Comparison of ENCODE assay signal across 24 cellular contexts in the genomic region with DNA sequence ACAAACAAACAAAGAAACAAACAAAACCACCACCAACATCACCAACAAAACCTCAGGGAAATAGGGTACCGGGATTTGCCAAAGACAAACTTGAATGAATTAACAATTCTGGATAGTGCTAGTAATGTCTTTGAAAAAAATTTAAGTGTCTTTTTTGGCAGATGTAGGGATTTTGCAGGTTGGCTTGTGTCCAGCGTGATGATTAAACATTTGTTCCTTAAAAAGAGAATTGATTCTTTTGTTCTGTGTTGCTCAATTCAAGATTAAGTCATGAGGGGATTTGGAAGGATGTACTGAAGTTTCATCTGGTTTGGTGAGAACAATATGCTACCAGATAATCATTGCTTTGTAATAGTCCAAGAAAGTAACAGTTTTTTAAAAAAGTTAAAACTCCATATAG.
"Had no signal": no experiment of that assay in that cellular context is flagged by ENCODE, and none has a peak within 500 bp of the region (broad histone marks: within the 10 kb centered on the region; RNA-seq: fewer than 3 reads in every experiment).

No MANE protein-coding gene starts in this region.

- H3K79me2 ChIP-seq: hepatocyte had no signal

- H3K4me2 ChIP-seq: hepatocyte had no signal

- H3K4me3 ChIP-seq: gastrocnemius medialis, hepatocyte, right lobe of liver, tibial nerve had no signal

- DNase-seq: activated CD4-positive, alpha-beta memory T cell treated with anti-CD3 and anti-CD28 coated beads, Interleukin-2, amount 10 ng/mL, durations not matched to agents 7 days and 5 days; activated CD4-positive, alpha-beta T cell treated with anti-CD3 and anti-CD28 coated beads for 1 hour; activated CD4-positive, alpha-beta T cell treated with anti-CD3 and anti-CD28 coated beads, Interleukin-2, amount 10 ng/mL, durations not matched to agents 7 days and 5 days; activated CD8-positive, alpha-beta memory T cell treated with anti-CD3 and anti-CD28 coated beads, Interleukin-2, amount 50 U/mL, for 48 hours; activated gamma-delta T cell; activated naive CD4-positive, alpha-beta T cell treated with anti-CD3 and anti-CD28 coated beads, Interleukin-2, amount 10 ng/mL, durations not matched to agents 7 days and 5 days; activated naive CD8-positive, alpha-beta T cell treated with anti-CD3 and anti-CD28 coated beads, Interleukin-2, amount 10 ng/mL, durations not matched to agents 7 days and 5 days; activated T-cell treated with anti-CD3 and anti-CD28 coated beads, Interleukin-2, amount 50 U/mL, for 24 hours; amniotic stem cell; central memory CD4-positive, alpha-beta T cell; gastrocnemius medialis; left cardiac atrium; left ventricle myocardium superior; naive B cell; nephron progenitor cell; right lobe of liver; small intestine; stimulated activated CD4-positive, alpha-beta T cell treated with anti-CD3 and anti-CD28 coated beads, Interleukin-2, amount 100 ng/mL, for 24 hours; stimulated activated naive CD4-positive, alpha-beta T cell; T-helper 2 cell had no signal

- H2AFZ ChIP-seq: hepatocyte had no signal

- H3K4me1 ChIP-seq: gastrocnemius medialis, right lobe of liver, tibial nerve had no signal

- H3K9me3 Mint-ChIP-seq: activated CD4-positive, alpha-beta T cell treated with anti-CD3 and anti-CD28 coated beads, Interleukin-2, amount 10 ng/mL, durations not matched to agents 7 days and 5 days; activated naive CD8-positive, alpha-beta T cell treated with anti-CD3 and anti-CD28 coated beads, Interleukin-2, amount 10 ng/mL, durations not matched to agents 7 days and 5 days; activated T-cell treated with anti-CD3 and anti-CD28 coated beads, Interleukin-2, amount 50 U/mL, for 24 hours; nephron progenitor cell had no signal

- H3K27me3 ChIP-seq: gastrocnemius medialis, hepatocyte, neutrophil, right lobe of liver, tibial nerve had no signal

- H3K4me3 Mint-ChIP-seq: activated CD4-positive, alpha-beta memory T cell treated with anti-CD3 and anti-CD28 coated beads, Interleukin-2, amount 10 ng/mL, durations not matched to agents 7 days and 5 days; activated CD4-positive, alpha-beta T cell treated with anti-CD3 and anti-CD28 coated beads, Interleukin-2, amount 10 ng/mL, durations not matched to agents 7 days and 5 days; activated naive CD4-positive, alpha-beta T cell treated with anti-CD3 and anti-CD28 coated beads, Interleukin-2, amount 10 ng/mL, durations not matched to agents 7 days and 5 days; activated naive CD8-positive, alpha-beta T cell treated with anti-CD3 and anti-CD28 coated beads, Interleukin-2, amount 10 ng/mL, durations not matched to agents 7 days and 5 days; activated T-cell treated with anti-CD3 and anti-CD28 coated beads, Interleukin-2, amount 50 U/mL, for 24 hours; naive B cell; nephron progenitor cell; WTC11 had no signal

- ATAC-seq: gastrocnemius medialis, left cardiac atrium, left ventricle myocardium superior, right lobe of liver, WTC11 had no signal

- H3K27ac Mint-ChIP-seq: activated CD4-positive, alpha-beta memory T cell treated with anti-CD3 and anti-CD28 coated beads, Interleukin-2, amount 10 ng/mL, durations not matched to agents 7 days and 5 days; activated CD4-positive, alpha-beta T cell treated with anti-CD3 and anti-CD28 coated beads, Interleukin-2, amount 10 ng/mL, durations not matched to agents 7 days and 5 days; activated naive CD4-positive, alpha-beta T cell treated with anti-CD3 and anti-CD28 coated beads, Interleukin-2, amount 10 ng/mL, durations not matched to agents 7 days and 5 days; activated naive CD8-positive, alpha-beta T cell treated with anti-CD3 and anti-CD28 coated beads, Interleukin-2, amount 10 ng/mL, durations not matched to agents 7 days and 5 days; activated T-cell treated with anti-CD3 and anti-CD28 coated beads, Interleukin-2, amount 50 U/mL, for 24 hours; naive B cell; nephron progenitor cell; WTC11 had no signal

- H3K4me1 Mint-ChIP-seq: activated CD4-positive, alpha-beta memory T cell treated with anti-CD3 and anti-CD28 coated beads, Interleukin-2, amount 10 ng/mL, durations not matched to agents 7 days and 5 days; activated CD4-positive, alpha-beta T cell treated with anti-CD3 and anti-CD28 coated beads, Interleukin-2, amount 10 ng/mL, durations not matched to agents 7 days and 5 days; activated naive CD4-positive, alpha-beta T cell treated with anti-CD3 and anti-CD28 coated beads, Interleukin-2, amount 10 ng/mL, durations not matched to agents 7 days and 5 days; activated naive CD8-positive, alpha-beta T cell treated with anti-CD3 and anti-CD28 coated beads, Interleukin-2, amount 10 ng/mL, durations not matched to agents 7 days and 5 days; naive B cell; nephron progenitor cell had no signal

- H3K36me3 ChIP-seq: gastrocnemius medialis, neutrophil, right lobe of liver, tibial nerve had no signal

- H3K36me3 Mint-ChIP-seq: activated naive CD4-positive, alpha-beta T cell treated with anti-CD3 and anti-CD28 coated beads, Interleukin-2, amount 10 ng/mL, durations not matched to agents 7 days and 5 days; activated naive CD8-positive, alpha-beta T cell treated with anti-CD3 and anti-CD28 coated beads, Interleukin-2, amount 10 ng/mL, durations not matched to agents 7 days and 5 days; naive B cell had no signal

- H3K9me3 ChIP-seq: gastrocnemius medialis, neutrophil, right lobe of liver, tibial nerve had no signal

- H3K27ac ChIP-seq: gastrocnemius medialis, hepatocyte, neutrophil, right lobe of liver, tibial nerve had no signal

- H3K27me3 Mint-ChIP-seq: activated CD4-positive, alpha-beta memory T cell treated with anti-CD3 and anti-CD28 coated beads, Interleukin-2, amount 10 ng/mL, durations not matched to agents 7 days and 5 days; activated CD4-positive, alpha-beta T cell treated with anti-CD3 and anti-CD28 coated beads, Interleukin-2, amount 10 ng/mL, durations not matched to agents 7 days and 5 days; activated naive CD4-positive, alpha-beta T cell treated with anti-CD3 and anti-CD28 coated beads, Interleukin-2, amount 10 ng/mL, durations not matched to agents 7 days and 5 days; activated naive CD8-positive, alpha-beta T cell treated with anti-CD3 and anti-CD28 coated beads, Interleukin-2, amount 10 ng/mL, durations not matched to agents 7 days and 5 days; activated T-cell treated with anti-CD3 and anti-CD28 coated beads, Interleukin-2, amount 50 U/mL, for 24 hours; naive B cell had no signal
